8 cellular contexts compared by ENCODE assay signal in the genomic region with DNA sequence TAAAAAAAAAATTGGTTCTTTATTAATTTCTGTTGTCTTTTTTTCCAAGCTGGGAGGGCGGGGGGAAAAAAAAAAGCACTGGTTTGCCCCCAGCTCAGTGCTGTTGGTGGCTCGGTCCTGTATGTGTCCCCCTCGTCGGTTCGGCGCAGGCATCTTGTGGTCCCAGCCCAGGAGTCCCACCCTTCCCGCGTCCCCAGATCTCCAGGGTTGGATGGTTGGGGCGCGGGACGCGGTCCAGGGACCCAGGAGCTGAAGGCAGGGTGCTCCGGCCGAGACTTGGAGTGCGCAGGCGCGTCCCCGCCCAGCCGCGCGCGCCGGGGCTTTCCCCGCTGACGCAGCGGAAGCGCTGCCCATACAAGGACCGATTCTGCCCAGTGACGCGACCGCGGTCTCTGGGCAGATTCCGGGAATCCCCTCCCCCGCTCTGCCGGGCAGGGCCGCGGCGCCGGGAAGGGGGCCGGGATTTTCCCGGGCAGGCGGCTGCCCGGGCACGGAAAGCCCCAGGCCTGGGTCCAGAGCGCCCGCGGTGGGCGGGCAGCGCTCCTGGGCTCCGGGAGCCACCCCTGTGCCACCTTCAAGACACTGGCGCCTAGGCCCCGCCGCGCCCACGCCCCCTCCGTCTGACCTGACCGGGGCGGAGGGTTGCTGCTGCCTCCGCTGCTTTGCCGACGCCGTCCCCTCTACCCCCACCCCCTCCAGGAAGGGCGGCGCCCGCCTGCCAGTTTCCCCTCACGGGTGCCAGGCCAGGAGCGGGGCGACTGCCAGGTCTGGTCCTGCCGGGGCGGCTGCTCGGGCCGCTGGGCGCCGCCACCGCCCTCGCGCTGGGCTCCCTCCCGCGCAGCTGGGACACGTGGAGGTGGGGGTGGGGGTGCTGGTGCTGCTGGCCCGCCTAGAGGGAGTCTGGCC. TPM values are rescaled to one million over a fixed set of nuclear protein-coding genes. Genes with fewer than 3 reads are reported as not detected.
DNase-seq lines count a peak whose midpoint lies in the region; ATAC-seq and TF ChIP-seq lines count a peak whose summit lies in the region.

No MANE protein-coding gene starts in this region.

- no peaks in the 10 kb centered on the region for H3K27me3 ChIP-seq in CD4-positive, CD25-positive, alpha-beta regulatory T cell (ENCODE audit: control insufficient read depth, insufficient read depth, low read length)
- no peaks in the 10 kb centered on the region for H3K27me3 ChIP-seq in fibroblast of lung (ENCODE audit: control insufficient read depth, insufficient read depth, low read length)

- peak overlapping the region; percentile 100 for H3K27ac ChIP-seq in CD4-positive, CD25-positive, alpha-beta regulatory T cell (ENCODE audit: insufficient read depth, low read length, poor library complexity, severe bottlenecking)
- peak overlapping the region; percentile 97 for H3K27ac ChIP-seq in fibroblast of lung (ENCODE audit: insufficient read depth, low read length)

- no peaks in the 10 kb centered on the region for H3K9me3 ChIP-seq in CD4-positive, CD25-positive, alpha-beta regulatory T cell (ENCODE audit: control insufficient read depth in 2 of 2, low read length in 2 of 2)
- H3K9me3 ChIP-seq in fibroblast of lung (ENCODE audit: control insufficient read depth, insufficient read depth, low read depth, low read length), result no peaks in the 10 kb centered on the region

- H3K9me3 Mint-ChIP-seq in CD4-positive, CD25-positive, alpha-beta regulatory T cell, result peaks cover 0 to 14% (median 0%) of the 10 kb centered on the region in 7 donors
- H3K9me3 Mint-ChIP-seq in activated T-helper 2 cell treated with anti-CD3 and anti-CD28 coated beads, Interferon-gamma antibody, Interleukin-2, Interleukin-4, amounts not matched to agents 10 μg/mL and 5 μg/mL and 100 μg/mL, durations not matched to agents 14 hours and 24 hours and 36 hours, result no peaks in the 10 kb centered on the region
- H3K9me3 Mint-ChIP-seq in naive thymus-derived CD8-positive, alpha-beta T cell, result peaks cover 0 to 4% (median 0%) of the 10 kb centered on the region in 9 donors
- H3K9me3 Mint-ChIP-seq in stimulated activated naive B cell treated with anti-CD40 and anti-IgM and Interleukin-4, amounts not matched to agents 10 μg/mL and 1 μg/mL and 100 μg/mL, for 72 hours, result no peaks in the 10 kb centered on the region

- peak overlapping the region; percentile 97 to 100 (median 98) for H3K27ac Mint-ChIP-seq in CD4-positive, CD25-positive, alpha-beta regulatory T cell
- peak overlapping the region; percentile 97 for H3K27ac Mint-ChIP-seq in activated T-helper 2 cell treated with anti-CD3 and anti-CD28 coated beads, Interferon-gamma antibody, Interleukin-2, Interleukin-4, amounts not matched to agents 10 μg/mL and 5 μg/mL and 100 μg/mL, durations not matched to agents 14 hours and 24 hours and 36 hours
- H3K27ac Mint-ChIP-seq in naive thymus-derived CD8-positive, alpha-beta T cell, result peak overlapping the region; percentile 94 to 100 (median 100)
- H3K27ac Mint-ChIP-seq in stimulated activated naive B cell treated with anti-CD40 and anti-IgM and Interleukin-4, amounts not matched to agents 10 μg/mL and 1 μg/mL and 100 μg/mL, for 72 hours, result peak overlapping the region; percentile 100

- H3K36me3 ChIP-seq in CD4-positive, CD25-positive, alpha-beta regulatory T cell (ENCODE audit: control insufficient read depth, insufficient read depth, low read length), result no peaks in the 10 kb centered on the region
- peaks cover 2% of the 10 kb centered on the region for H3K36me3 ChIP-seq in fibroblast of lung (ENCODE audit: control insufficient read depth, insufficient read depth, low read length)

- H3K36me3 Mint-ChIP-seq in CD4-positive, CD25-positive, alpha-beta regulatory T cell, result no peaks in the 10 kb centered on the region
- peaks cover 30% of the 10 kb centered on the region for H3K36me3 Mint-ChIP-seq in activated T-helper 2 cell treated with anti-CD3 and anti-CD28 coated beads, Interferon-gamma antibody, Interleukin-2, Interleukin-4, amounts not matched to agents 10 μg/mL and 5 μg/mL and 100 μg/mL, durations not matched to agents 14 hours and 24 hours and 36 hours (ENCODE audit: low read depth)
- H3K36me3 Mint-ChIP-seq in naive thymus-derived CD8-positive, alpha-beta T cell, result peaks cover 1 to 16% (median 5%) of the 10 kb centered on the region in 3 donors
- H3K36me3 Mint-ChIP-seq in stimulated activated naive B cell treated with anti-CD40 and anti-IgM and Interleukin-4, amounts not matched to agents 10 μg/mL and 1 μg/mL and 100 μg/mL, for 72 hours, result peaks cover 19 to 20% of the 10 kb centered on the region in 2 donors

- intact Hi-C loops in activated T-helper 2 cell treated with anti-CD3 and anti-CD28 coated beads, Interferon-gamma antibody, Interleukin-2, Interleukin-4, amounts not matched to agents 10 μg/mL and 5 μg/mL and 100 μg/mL, durations not matched to agents 14 hours and 24 hours and 36 hours (cut with micrococcal nuclease), result loop anchor here (5.0 kb wide), 4 partner anchors 61 to 1044 kb away; partner anchors contain the start of genes CALR, DHPS and TRIR

- in situ Hi-C loops in KBM-7 (cut with MboI; ENCODE audit: low pct_unique_long_range_greater_than_20kb, low sequenced_read_pairs), result no loop called here

- peak overlapping the region; percentile 99 for H3K9ac ChIP-seq in fibroblast of lung (ENCODE audit: insufficient read depth, low read length)

- peak overlapping the region; percentile 95 to 100 (median 97) for H3K4me3 Mint-ChIP-seq in CD4-positive, CD25-positive, alpha-beta regulatory T cell
- peak overlapping the region; percentile 95 for H3K4me3 Mint-ChIP-seq in activated T-helper 2 cell treated with anti-CD3 and anti-CD28 coated beads, Interferon-gamma antibody, Interleukin-2, Interleukin-4, amounts not matched to agents 10 μg/mL and 5 μg/mL and 100 μg/mL, durations not matched to agents 14 hours and 24 hours and 36 hours (ENCODE audit: low read depth)
- peak overlapping the region; percentile 89 to 99 (median 96) for H3K4me3 Mint-ChIP-seq in naive thymus-derived CD8-positive, alpha-beta T cell
- H3K4me3 Mint-ChIP-seq in stimulated activated naive B cell treated with anti-CD40 and anti-IgM and Interleukin-4, amounts not matched to agents 10 μg/mL and 1 μg/mL and 100 μg/mL, for 72 hours, result peak overlapping the region; percentile 96 to 100

- ATAC-seq in CD4-positive, CD25-positive, alpha-beta regulatory T cell (ENCODE audit: low read depth in 2 of 2), result peak; percentile 56
- ATAC-seq in GM19463 (IDR thresholded peaks at IDR 0.05; ENCODE audit: unreplicated experiment), result peak; percentile 28
- ATAC-seq in naive thymus-derived CD8-positive, alpha-beta T cell, result peak; percentile 47 to 53
- ATAC-seq in stimulated activated naive B cell treated with anti-CD40 and anti-IgM and Interleukin-4, amounts not matched to agents 10 μg/mL and 1 μg/mL and 100 μg/mL, for 72 hours (replicated peaks), result peak; percentile 33 to 44

- TF ChIP-seq CTCF in fibroblast of lung (conservative IDR thresholded peaks at IDR 0.05 in 1 of 2, IDR thresholded peaks at IDR 0.05 in 1 of 2; ENCODE audit: low read depth in 1 of 2, low read length in 2 of 2), result no peak

- peaks cover 27% of the 10 kb centered on the region for H3K27me3 Mint-ChIP-seq in CD4-positive, CD25-positive, alpha-beta regulatory T cell
- H3K27me3 Mint-ChIP-seq in activated T-helper 2 cell treated with anti-CD3 and anti-CD28 coated beads, Interferon-gamma antibody, Interleukin-2, Interleukin-4, amounts not matched to agents 10 μg/mL and 5 μg/mL and 100 μg/mL, durations not matched to agents 14 hours and 24 hours and 36 hours (ENCODE audit: low read depth), result no peaks in the 10 kb centered on the region
- peaks cover 0 to 4% (median 0%) of the 10 kb centered on the region in 5 donors for H3K27me3 Mint-ChIP-seq in naive thymus-derived CD8-positive, alpha-beta T cell
- no peaks in the 10 kb centered on the region for H3K27me3 Mint-ChIP-seq in stimulated activated naive B cell treated with anti-CD40 and anti-IgM and Interleukin-4, amounts not matched to agents 10 μg/mL and 1 μg/mL and 100 μg/mL, for 72 hours

- no peaks in the 10 kb centered on the region for H4K20me1 ChIP-seq in fibroblast of lung (ENCODE audit: control insufficient read depth, extremely low read depth, insufficient read depth, low read length)

- no peak overlapping the region for H2AFZ ChIP-seq in fibroblast of lung (ENCODE audit: low read length)

- peak overlapping the region; percentile 72 for H3K4me2 ChIP-seq in fibroblast of lung (ENCODE audit: extremely low read depth, insufficient read depth, low read length)

- peak overlapping the region; percentile 88 for H3K4me3 ChIP-seq in CD4-positive, CD25-positive, alpha-beta regulatory T cell (ENCODE audit: low read depth, low read length)
- H3K4me3 ChIP-seq in fibroblast of lung (replicated peaks in 1 of 4; ENCODE audit: control extremely low read depth in 1 of 4, insufficient read depth in 1 of 4, low read depth in 3 of 4, low read length in 4 of 4), result peak overlapping the region; percentile 73 to 98 (median 94)

- peak; percentile 90 to 97 (median 96) for DNase-seq in CD4-positive, CD25-positive, alpha-beta regulatory T cell
- DNase-seq in KBM-7, result peak; percentile 90
- peak; percentile 94 for DNase-seq in RKO (ENCODE audit: low spot score)
- peak; percentile 93 for DNase-seq in activated T-helper 2 cell treated with anti-CD3 and anti-CD28 coated beads, Interferon-gamma antibody, Interleukin-2, Interleukin-4, amounts not matched to agents 10 μg/mL and 5 μg/mL and 100 μg/mL, durations not matched to agents 14 hours and 24 hours and 36 hours (ENCODE audit: low spot score)
- DNase-seq in fibroblast of lung (ENCODE audit: low read depth in 2 of 2), result peak; percentile 89 to 94
- peak; percentile 92 to 98 (median 96) for DNase-seq in naive thymus-derived CD8-positive, alpha-beta T cell
- peak; percentile 95 for DNase-seq in stimulated activated naive B cell treated with anti-CD40 and anti-IgM and Interleukin-4, amounts not matched to agents 10 μg/mL and 1 μg/mL and 100 μg/mL, for 72 hours

- H3K4me1 ChIP-seq in CD4-positive, CD25-positive, alpha-beta regulatory T cell (ENCODE audit: control insufficient read depth, insufficient read depth, low read length, poor library complexity, severe bottlenecking), result peaks cover 53% of the 10 kb centered on the region
- H3K4me1 ChIP-seq in fibroblast of lung (ENCODE audit: control insufficient read depth, extremely low read depth, insufficient read depth, low read length), result peaks cover 23% of the 10 kb centered on the region

- H3K4me1 Mint-ChIP-seq in CD4-positive, CD25-positive, alpha-beta regulatory T cell, result peaks cover 9 to 47% (median 30%) of the 10 kb centered on the region in 4 donors
- H3K4me1 Mint-ChIP-seq in activated T-helper 2 cell treated with anti-CD3 and anti-CD28 coated beads, Interferon-gamma antibody, Interleukin-2, Interleukin-4, amounts not matched to agents 10 μg/mL and 5 μg/mL and 100 μg/mL, durations not matched to agents 14 hours and 24 hours and 36 hours (ENCODE audit: low read depth), result peaks cover 34% of the 10 kb centered on the region
- H3K4me1 Mint-ChIP-seq in naive thymus-derived CD8-positive, alpha-beta T cell, result peaks cover 30 to 56% (median 43%) of the 10 kb centered on the region in 4 donors
- H3K4me1 Mint-ChIP-seq in stimulated activated naive B cell treated with anti-CD40 and anti-IgM and Interleukin-4, amounts not matched to agents 10 μg/mL and 1 μg/mL and 100 μg/mL, for 72 hours, result peaks cover 40 to 55% of the 10 kb centered on the region in 2 donors

- POLR2A ChIA-PET in naive thymus-derived CD8-positive, alpha-beta T cell (lab: Charles Lee), result interaction anchor here (0.5 to 14.5 kb wide), 19 partner anchors 8 to 1725 kb away, joined by 3 to 1021 read pairs (median 5); partner anchors contain the start of genes CALR, DHPS, DNAJB1 and FBXW9

- H3K79me2 ChIP-seq in fibroblast of lung (ENCODE audit: control insufficient read depth, insufficient read depth, low read length), result peaks cover 20% of the 10 kb centered on the region

RNA-seq across cellular contexts. Expression of gene JUNB, which starts 2.3 kb away (rescaled TPM):
- total RNA-seq in CD4-positive, CD25-positive, alpha-beta regulatory T cell, result 2,802 TPM
- 100 to 1,000 TPM; 582 to 986 (median 765) TPM for polyA plus RNA-seq in CD4-positive, CD25-positive, alpha-beta regulatory T cell
- 333 and 351 TPM in 2 replicates for total RNA-seq in activated T-helper 2 cell treated with anti-CD3 and anti-CD28 coated beads, Interferon-gamma antibody, Interleukin-2, Interleukin-4, amounts not matched to agents 10 μg/mL and 5 μg/mL and 100 μg/mL, durations not matched to agents 14 hours and 24 hours and 36 hours
- 108 and 118 TPM in 2 replicates for total RNA-seq in fibroblast of lung
- 20.2 and 93.3 TPM in 2 replicates for polyA plus RNA-seq in fibroblast of lung
- 42.3 and 166 TPM in 2 replicates for polyA plus RNA-seq in fibroblast of lung (2012)
- 11.2 and 12.8 TPM in 2 replicates for polyA minus RNA-seq in fibroblast of lung (ENCODE audit: low replicate concordance)
- 100 to 1,000 TPM in 1 of 2 experiments, 10 to 100 TPM in 1; 99.1 to 103 TPM for total RNA-seq in naive thymus-derived CD8-positive, alpha-beta T cell
- 1,000 to 10,000 TPM in 2 of 3 donors, 100 to 1,000 TPM in 1; 845 to 1,468 (median 1,203) TPM for polyA plus RNA-seq in naive thymus-derived CD8-positive, alpha-beta T cell

RNA-seq across cellular contexts. Expression of gene PRDX2, which starts 8.1 kb away (rescaled TPM):
- 74.0 TPM for total RNA-seq in CD4-positive, CD25-positive, alpha-beta regulatory T cell
- 100 to 1,000 TPM; 326 to 380 (median 341) TPM for polyA plus RNA-seq in CD4-positive, CD25-positive, alpha-beta regulatory T cell
- 274 and 279 TPM in 2 replicates for total RNA-seq in activated T-helper 2 cell treated with anti-CD3 and anti-CD28 coated beads, Interferon-gamma antibody, Interleukin-2, Interleukin-4, amounts not matched to agents 10 μg/mL and 5 μg/mL and 100 μg/mL, durations not matched to agents 14 hours and 24 hours and 36 hours
- 166 and 228 TPM in 2 replicates for total RNA-seq in fibroblast of lung
- 186 and 294 TPM in 2 replicates for polyA plus RNA-seq in fibroblast of lung
- polyA plus RNA-seq in fibroblast of lung (2012), result 216 and 316 TPM in 2 replicates
- polyA minus RNA-seq in fibroblast of lung (ENCODE audit: low replicate concordance), result 512 and 667 TPM in 2 replicates
- 100 to 1,000 TPM; 108 to 112 TPM for total RNA-seq in naive thymus-derived CD8-positive, alpha-beta T cell
- 100 to 1,000 TPM; 253 to 362 (median 333) TPM for polyA plus RNA-seq in naive thymus-derived CD8-positive, alpha-beta T cell

RNA-seq across cellular contexts. Expression of gene THSD8, which starts 8.3 kb away (rescaled TPM):
- 2.8 TPM for total RNA-seq in CD4-positive, CD25-positive, alpha-beta regulatory T cell
- polyA plus RNA-seq in CD4-positive, CD25-positive, alpha-beta regulatory T cell, result 10 to 100 TPM in 1 of 4 donors, 1 to 10 TPM in 1, under 1 TPM in 1, not detected in 1; 0.66 to 13.9 (median 4.8) TPM
- total RNA-seq in activated T-helper 2 cell treated with anti-CD3 and anti-CD28 coated beads, Interferon-gamma antibody, Interleukin-2, Interleukin-4, amounts not matched to agents 10 μg/mL and 5 μg/mL and 100 μg/mL, durations not matched to agents 14 hours and 24 hours and 36 hours, result 28.6 and 29.8 TPM in 2 replicates
- 0.51 TPM in 1 of 2 replicates, not detected in the other for total RNA-seq in fibroblast of lung
- polyA plus RNA-seq in fibroblast of lung, result 2.8 TPM in 1 of 2 replicates, not detected in the other
- polyA plus RNA-seq in fibroblast of lung (2012), result 6.9 and 25.0 TPM in 2 replicates
- 4.7 and 18.1 TPM in 2 replicates for polyA minus RNA-seq in fibroblast of lung (ENCODE audit: low replicate concordance)
- 1 to 10 TPM in 1 of 2 experiments, not detected in 1; 1.1 TPM for total RNA-seq in naive thymus-derived CD8-positive, alpha-beta T cell
- 1 to 10 TPM in 2 of 3 donors, under 1 TPM in 1; 0.96 to 3.1 (median 1.0) TPM for polyA plus RNA-seq in naive thymus-derived CD8-positive, alpha-beta T cell

RNA-seq across cellular contexts. Expression of gene RNASEH2A, which starts 12.8 kb away (rescaled TPM):
- total RNA-seq in CD4-positive, CD25-positive, alpha-beta regulatory T cell, result 4.7 TPM
- 10 to 100 TPM; 18.7 to 27.5 (median 23.4) TPM for polyA plus RNA-seq in CD4-positive, CD25-positive, alpha-beta regulatory T cell
- total RNA-seq in activated T-helper 2 cell treated with anti-CD3 and anti-CD28 coated beads, Interferon-gamma antibody, Interleukin-2, Interleukin-4, amounts not matched to agents 10 μg/mL and 5 μg/mL and 100 μg/mL, durations not matched to agents 14 hours and 24 hours and 36 hours, result 38.3 and 40.6 TPM in 2 replicates
- 3.1 and 8.9 TPM in 2 replicates for total RNA-seq in fibroblast of lung
- polyA plus RNA-seq in fibroblast of lung, result 14.3 and 51.3 TPM in 2 replicates
- 9.5 and 31.1 TPM in 2 replicates for polyA plus RNA-seq in fibroblast of lung (2012)
- 3.1 and 26.3 TPM in 2 replicates for polyA minus RNA-seq in fibroblast of lung (ENCODE audit: low replicate concordance)
- total RNA-seq in naive thymus-derived CD8-positive, alpha-beta T cell, result 10 to 100 TPM; 12.1 to 12.9 TPM
- 10 to 100 TPM; 16.3 to 22.6 (median 21.9) TPM for polyA plus RNA-seq in naive thymus-derived CD8-positive, alpha-beta T cell

RNA-seq across cellular contexts. Expression of gene HOOK2, which starts 18.2 kb away (rescaled TPM):
- 16.9 TPM for total RNA-seq in CD4-positive, CD25-positive, alpha-beta regulatory T cell
- polyA plus RNA-seq in CD4-positive, CD25-positive, alpha-beta regulatory T cell, result 1 to 10 TPM in 3 of 4 donors, under 1 TPM in 1; 0.24 to 1.9 (median 1.6) TPM
- 18.3 and 25.1 TPM in 2 replicates for total RNA-seq in activated T-helper 2 cell treated with anti-CD3 and anti-CD28 coated beads, Interferon-gamma antibody, Interleukin-2, Interleukin-4, amounts not matched to agents 10 μg/mL and 5 μg/mL and 100 μg/mL, durations not matched to agents 14 hours and 24 hours and 36 hours
- 16.4 and 26.6 TPM in 2 replicates for total RNA-seq in fibroblast of lung
- polyA plus RNA-seq in fibroblast of lung, result 6.6 TPM in 2 replicates
- polyA plus RNA-seq in fibroblast of lung (2012), result 9.9 and 10.9 TPM in 2 replicates
- 4.9 and 6.9 TPM in 2 replicates for polyA minus RNA-seq in fibroblast of lung (ENCODE audit: low replicate concordance)
- total RNA-seq in naive thymus-derived CD8-positive, alpha-beta T cell, result 10 to 100 TPM; 25.2 to 27.0 TPM
- 1 to 10 TPM; 3.0 to 4.3 (median 3.2) TPM for polyA plus RNA-seq in naive thymus-derived CD8-positive, alpha-beta T cell

Comparison
In these comparisons a context has a peak if more than half of its experiments do, and no peak if none do; other contexts are left out.
1. Peak in every context shown above with its lines: DNase-seq, ATAC-seq, H3K4me3 ChIP-seq and H3K27ac ChIP-seq.